Comparison of ENCODE assay signal across 19 cellular contexts in the genomic region with DNA sequence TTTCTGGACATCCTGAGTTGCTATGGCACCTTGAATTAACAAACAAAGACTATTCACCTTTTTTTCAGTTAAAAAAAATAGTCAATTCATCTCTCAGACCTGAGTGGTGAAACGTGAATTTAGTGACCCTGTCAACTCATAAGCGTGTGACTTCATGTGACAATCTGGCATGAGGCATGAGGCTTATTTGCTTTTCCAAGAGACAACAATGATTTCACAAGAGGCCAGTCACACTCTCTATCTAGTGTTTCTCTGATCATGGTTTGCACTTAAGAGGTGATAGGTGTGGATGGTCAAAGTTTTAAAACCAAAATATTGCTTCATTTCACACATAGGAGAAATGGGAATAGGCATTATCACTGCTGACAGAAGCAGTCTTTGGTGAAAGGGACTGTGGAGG.
DNase-seq lines count a peak whose midpoint lies in the region; ATAC-seq and TF ChIP-seq lines count a peak whose summit lies in the region.
"Had no signal": no experiment of that assay in that cellular context is flagged by ENCODE, and none has a peak within 500 bp of the region (broad histone marks: within the 10 kb centered on the region; RNA-seq: fewer than 3 reads in every experiment).

No MANE protein-coding gene starts in this region.

- TF ChIP-seq CTCF in LNCaP clone FGC (IDR thresholded peaks at IDR 0.05; ENCODE audit: control insufficient read depth, extremely low read depth, insufficient read depth) (no peak), right lobe of liver (IDR thresholded peaks at IDR 0.05) (no peak)

- H3K4me1 ChIP-seq in right lobe of liver: peaks cover 0 to 10% (median 0%) of the 10 kb centered on the region in 4 donors
- H3K4me1 ChIP-seq: BLaER1 treated with 17β-estradiol and CSF1 and Interleukin-3, amounts not matched to agents 10 nM and 100 nM had no signal

- H3K36me3 ChIP-seq in right lobe of liver: no peaks in the 10 kb centered on the region
- H3K36me3 ChIP-seq: BLaER1 treated with 17β-estradiol and CSF1 and Interleukin-3, amounts not matched to agents 10 nM and 100 nM had no signal

- peak; percentile 34 for DNase-seq in NCI-H345 (lab: John Stamatoyannopoulos, UW)
- no peak for DNase-seq in NCI-H345 treated with DMSO at 0.1 percent for 48 hours (lab: John Stamatoyannopoulos, UW; ENCODE audit: unreplicated experiment)
- peak; percentile 61 for DNase-seq in LNCaP clone FGC (ENCODE audit: low read depth)
- peak; percentile 59 for DNase-seq in OCI-M1 (lab: John Stamatoyannopoulos, UW)
- peak in 1 of 3 donors; percentile 60 for DNase-seq in right lobe of liver
- DNase-seq in AG20443 (ENCODE audit: low spot score): no peak
- DNase-seq in mesenteric fat pad (ENCODE audit: low spot score): no peak
- DNase-seq: 8988T, DMS79, Karpas-422, NCI-H1417 treated with DMSO at 0.1 percent for 48 hours, NCI-H2107, NCI-H226, PC-3 had no signal

- no peaks in the 10 kb centered on the region for H3K27me3 ChIP-seq in right lobe of liver
- H3K27me3 ChIP-seq: BLaER1 treated with 17β-estradiol and CSF1 and Interleukin-3, amounts not matched to agents 10 nM and 100 nM had no signal

- intact Hi-C loops in right lobe of liver (cut with DNase I): no loop called here

- ATAC-seq in right lobe of liver (peak; percentile 88 to 96 (median 92)), GM18867 (IDR thresholded peaks at IDR 0.05; ENCODE audit: unreplicated experiment) (no peak)
- ATAC-seq: GM12878, HCT116, PC-3, SK-N-SH treated with all-trans-retinoic acid at 6 μM for 48 hours had no signal

- no peaks in the 10 kb centered on the region for H3K9me3 ChIP-seq in right lobe of liver

- TF ChIP-seq POLR2A in right lobe of liver (IDR thresholded peaks at IDR 0.05): no peak

- WGBS in right lobe of liver (ENCODE audit: insufficient coverage, low coverage, low lambda C conversion rate, missing lambda C conversion rate): 22% methylated on average over 2 of the region's 2 CpGs

- H3K4me3 ChIP-seq in LNCaP clone FGC (ENCODE audit: low read depth, low read length) (no peak overlapping the region), right lobe of liver (no peak overlapping the region)
- H3K4me3 ChIP-seq: BLaER1 treated with 17β-estradiol and CSF1 and Interleukin-3, amounts not matched to agents 10 nM and 100 nM; GM12878 had no signal

- H3K27ac ChIP-seq in right lobe of liver: no peak overlapping the region
- H3K27ac ChIP-seq: BLaER1 treated with 17β-estradiol and CSF1 and Interleukin-3, amounts not matched to agents 10 nM and 100 nM had no signal

Comparison
In these comparisons a context has a peak if more than half of its experiments do, and no peak if none do; other contexts are left out.
1. DNase-seq: peak in NCI-H345 (single experiment), LNCaP clone FGC (single experiment) and OCI-M1 (single experiment); none in NCI-H345 treated with DMSO at 0.1 percent for 48 hours (single experiment), AG20443 (single experiment) and mesenteric fat pad (single experiment).